8 cellular contexts compared by ENCODE assay signal in genomic region chrX:154370882-154371770, GRCh38. TPM values are rescaled to one million over a fixed set of nuclear protein-coding genes. Genes with fewer than 3 reads are reported as not detected.
DNase-seq lines count a peak whose midpoint lies in the region; ATAC-seq, FAIRE-seq and TF ChIP-seq lines count a peak whose summit lies in the region.

No MANE protein-coding gene starts in this region.

- ATAC-seq in GM18861 (IDR thresholded peaks at IDR 0.05; ENCODE audit: unreplicated experiment) (peak; percentile 42), HG03103 (IDR thresholded peaks at IDR 0.05; ENCODE audit: low read depth, unreplicated experiment) (peak; percentile 49), WTC11 (peak; percentile 40)

- peaks cover 6% of the 10 kb centered on the region for H3K27me3 Mint-ChIP-seq in WTC11 (ENCODE audit: low read depth)

- H3K36me3 ChIP-seq in keratinocyte (ENCODE audit: control insufficient read depth in 2 of 2, extremely low read depth in 1 of 2, insufficient read depth in 2 of 2, low read length in 2 of 2) = peaks cover 5 to 6% of the 10 kb centered on the region in 2 experiments

- dilution Hi-C loops in keratinocyte (cut with MboI; ENCODE audit: extremely low pct_ligation_motif_present, low sequenced_read_pairs) = no loop called here

- peaks cover 11% of the 10 kb centered on the region for H3K4me1 Mint-ChIP-seq in WTC11

- CTCF ChIA-PET in WTC11 (lab: Charles Lee) = no interaction called here

- no peak for FAIRE-seq in keratinocyte (lab: Jason Lieb, UNC)

- DNase-seq in NCI-H2196 treated with DMSO at 0.1 percent for 48 hours (lab: John Stamatoyannopoulos, UW; ENCODE audit: unreplicated experiment) = peak; percentile 73
- DNase-seq in WTC11 (ENCODE audit: low spot score) = peak; percentile 89
- DNase-seq in cardiac fibroblast (ENCODE audit: low read depth in 2 of 2) = peak; percentile 95 to 96
- peak; percentile 48 for DNase-seq in keratinocyte (ENCODE audit: low read depth, low spot score)
- peak; percentile 86 for DNase-seq in stimulated activated CD4-positive, alpha-beta T cell treated with anti-CD3 and anti-CD28 coated beads, Interleukin-12 subunit alpha, Interleukin-12 subunit beta, amount 100 ng/mL, for 4 hours

- TF ChIP-seq CTCF in 22Rv1 (IDR thresholded peaks at IDR 0.05) (no peak), WTC11 (IDR thresholded peaks at IDR 0.05) (no peak), cardiac fibroblast (IDR thresholded peaks at IDR 0.05; ENCODE audit: low read depth, low read length) (no peak), keratinocyte (optimal IDR thresholded peaks at IDR 0.05 in 1 of 3, IDR thresholded peaks at IDR 0.05 in 1 of 3, conservative IDR thresholded peaks at IDR 0.05 in 1 of 3; ENCODE audit: extremely low read depth in 1 of 3, insufficient read depth in 2 of 3, low read length in 3 of 3) (no peak)

- peaks cover 19% of the 10 kb centered on the region for H3K36me3 Mint-ChIP-seq in WTC11

- H3K4me2 ChIP-seq in keratinocyte (ENCODE audit: control insufficient read depth, extremely low read depth, insufficient read depth, low read depth, low read length) = peak overlapping the region; percentile 62

- H3K4me3 ChIP-seq in cardiac fibroblast (replicated peaks in 1 of 2; ENCODE audit: low read depth in 2 of 2, low read length in 2 of 2) (peak overlapping the region; percentile 84 to 87), keratinocyte (ENCODE audit: control insufficient read depth in 2 of 3, extremely low read depth in 1 of 3, insufficient read depth in 2 of 3, low read depth in 1 of 3, low read length in 3 of 3) (peak overlapping the region; percentile 57 to 92 (median 68))

- no peaks in the 10 kb centered on the region for H3K27me3 ChIP-seq in keratinocyte (ENCODE audit: control insufficient read depth, extremely low read depth, insufficient read depth, low read length)

- H3K9me3 Mint-ChIP-seq in WTC11 = no peaks in the 10 kb centered on the region

- peak overlapping the region; percentile 75 for H3K4me3 Mint-ChIP-seq in WTC11

- H3K27ac ChIP-seq in 22Rv1 (0 out of 2 replicates have a peak overlapping the region, but pooled peaks have one; percentile 17), keratinocyte (ENCODE audit: control insufficient read depth, insufficient read depth, low read length) (peak overlapping the region; percentile 82)

- POLR2A ChIA-PET in WTC11 (lab: Charles Lee) = interaction anchor here (0.6 to 1.0 kb wide), 4 partner anchors 9 to 443 kb away, joined by 3 to 13 read pairs (median 6); partner anchors contain the start of genes EMD, PLXNA3 and RPL10

- peak overlapping the region; percentile 80 for H3K9ac ChIP-seq in keratinocyte (ENCODE audit: control insufficient read depth, extremely low read depth, insufficient read depth, low read length)

- H3K9me1 ChIP-seq in keratinocyte (ENCODE audit: control insufficient read depth, extremely low read depth, insufficient read depth, low read length) = no peaks in the 10 kb centered on the region

- peaks cover 40% of the 10 kb centered on the region for H3K4me1 ChIP-seq in keratinocyte (ENCODE audit: control insufficient read depth, extremely low read depth, insufficient read depth, low read length)

- H3K27ac Mint-ChIP-seq in WTC11 = 0 out of 2 replicates have a peak overlapping the region, but pooled peaks have one; percentile 45

- H3K79me2 ChIP-seq in keratinocyte (ENCODE audit: control insufficient read depth, insufficient read depth, low read length) = peaks cover 42% of the 10 kb centered on the region

- H2AFZ ChIP-seq in keratinocyte (ENCODE audit: control insufficient read depth, low read length) = no peak overlapping the region

- H3K9me3 ChIP-seq in keratinocyte (ENCODE audit: control insufficient read depth, low read depth, low read length) = peaks cover 2% of the 10 kb centered on the region

- H4K20me1 ChIP-seq in keratinocyte (ENCODE audit: control insufficient read depth, extremely low read depth, insufficient read depth, low read length) = peaks cover 7% of the 10 kb centered on the region

TF ChIP-seq in WTC11, 78 proteins besides CTCF, POLR2A, EP300 and RAD21 (continues in another document):
- TF ChIP-seq ARID4B (CRISPR knock-in tag; IDR thresholded peaks at IDR 0.05; ENCODE audit: borderline replicate concordance) = no peak; the same call in 1 of the 2 replicates

RNA-seq across cellular contexts. Expression of gene FLNA, which starts 3.3 kb away (rescaled TPM):
- total RNA-seq in WTC11 (2021) = 914 to 1,017 TPM (median 992 TPM) in 3 replicates
- polyA plus RNA-seq in keratinocyte = 245 to 536 TPM (median 343 TPM) in 3 replicates
- 485 TPM for polyA plus RNA-seq in keratinocyte (2011; ENCODE audit: low read depth)
- 280 and 468 TPM in 2 replicates for polyA plus RNA-seq in keratinocyte (2011; cell fraction: cytosol; rRNA removed)
- polyA plus RNA-seq in keratinocyte (2011; cell fraction: nucleus; rRNA removed) = 1,141 and 1,630 TPM in 2 replicates
- 394 and 1,275 TPM in 2 replicates for polyA plus RNA-seq in keratinocyte (2012; ENCODE audit: low replicate concordance)
- 1,978 to 4,803 TPM (median 1,982 TPM) in 3 replicates for polyA minus RNA-seq in keratinocyte
- 2,589 TPM for polyA minus RNA-seq in keratinocyte (2011; cell fraction: cytosol; rRNA and poly(A)+ RNA removed)
- 2,257 and 2,338 TPM in 2 replicates for polyA minus RNA-seq in keratinocyte (2011; cell fraction: nucleus; rRNA and poly(A)+ RNA removed)

RNA-seq across cellular contexts. Expression of gene EMD, which starts 8.0 kb away (rescaled TPM):
- 69.8 to 78.3 TPM (median 72.7 TPM) in 3 replicates for total RNA-seq in WTC11 (2021)
- polyA plus RNA-seq in keratinocyte = 32.7 to 65.5 TPM (median 36.9 TPM) in 3 replicates
- polyA plus RNA-seq in keratinocyte (2011; ENCODE audit: low read depth) = 79.2 TPM
- polyA plus RNA-seq in keratinocyte (2011; cell fraction: cytosol; rRNA removed) = 47.2 and 58.9 TPM in 2 replicates
- polyA plus RNA-seq in keratinocyte (2011; cell fraction: nucleus; rRNA removed) = 33.4 and 47.2 TPM in 2 replicates
- polyA plus RNA-seq in keratinocyte (2012; ENCODE audit: low replicate concordance) = 56.8 and 66.0 TPM in 2 replicates
- 34.3 to 75.7 TPM (median 42.5 TPM) in 3 replicates for polyA minus RNA-seq in keratinocyte
- 49.1 TPM for polyA minus RNA-seq in keratinocyte (2011; cell fraction: cytosol; rRNA and poly(A)+ RNA removed)
- 7.7 and 12.9 TPM in 2 replicates for polyA minus RNA-seq in keratinocyte (2011; cell fraction: nucleus; rRNA and poly(A)+ RNA removed)

RNA-seq across cellular contexts. Expression of gene RPL10, which starts 27.1 kb away (rescaled TPM):
- total RNA-seq in WTC11 (2021) = 2,241 to 2,474 TPM (median 2,438 TPM) in 3 replicates
- 2,926 to 3,552 TPM (median 3,414 TPM) in 3 replicates for polyA plus RNA-seq in keratinocyte
- polyA plus RNA-seq in keratinocyte (2011; ENCODE audit: low read depth) = 352 TPM
- 2,144 and 3,499 TPM in 2 replicates for polyA plus RNA-seq in keratinocyte (2011; cell fraction: cytosol; rRNA removed)
- 867 and 1,022 TPM in 2 replicates for polyA plus RNA-seq in keratinocyte (2011; cell fraction: nucleus; rRNA removed)
- polyA plus RNA-seq in keratinocyte (2012; ENCODE audit: low replicate concordance) = 3,096 and 4,173 TPM in 2 replicates
- polyA minus RNA-seq in keratinocyte = 1,111 to 1,756 TPM (median 1,179 TPM) in 3 replicates
- 1,700 TPM for polyA minus RNA-seq in keratinocyte (2011; cell fraction: cytosol; rRNA and poly(A)+ RNA removed)
- 302 and 306 TPM in 2 replicates for polyA minus RNA-seq in keratinocyte (2011; cell fraction: nucleus; rRNA and poly(A)+ RNA removed)

RNA-seq across cellular contexts. Expression of gene DNASE1L1, which starts 37.9 kb away (rescaled TPM):
- total RNA-seq in WTC11 (2021) = 16.2 to 21.6 TPM (median 21.2 TPM) in 3 replicates
- polyA plus RNA-seq in keratinocyte = 16.7 to 37.6 TPM (median 17.1 TPM) in 3 replicates
- polyA plus RNA-seq in keratinocyte (2011; ENCODE audit: low read depth) = 3.3 TPM
- 17.5 and 29.0 TPM in 2 replicates for polyA plus RNA-seq in keratinocyte (2011; cell fraction: cytosol; rRNA removed)
- polyA plus RNA-seq in keratinocyte (2011; cell fraction: nucleus; rRNA removed) = 26.2 and 31.3 TPM in 2 replicates
- polyA plus RNA-seq in keratinocyte (2012; ENCODE audit: low replicate concordance) = 16.0 and 24.6 TPM in 2 replicates
- 19.7 to 50.7 TPM (median 32.4 TPM) in 3 replicates for polyA minus RNA-seq in keratinocyte
- polyA minus RNA-seq in keratinocyte (2011; cell fraction: cytosol; rRNA and poly(A)+ RNA removed) = 21.1 TPM
- 15.4 and 18.8 TPM in 2 replicates for polyA minus RNA-seq in keratinocyte (2011; cell fraction: nucleus; rRNA and poly(A)+ RNA removed)

RNA-seq across cellular contexts. Expression of gene TAFAZZIN, which starts 40.2 kb away (rescaled TPM):
- total RNA-seq in WTC11 (2021) = 43.5 to 48.6 TPM (median 44.5 TPM) in 3 replicates
- 16.3 to 20.6 TPM (median 19.9 TPM) in 3 replicates for polyA plus RNA-seq in keratinocyte
- 15.0 TPM for polyA plus RNA-seq in keratinocyte (2011; ENCODE audit: low read depth)
- polyA plus RNA-seq in keratinocyte (2011; cell fraction: cytosol; rRNA removed) = 8.1 and 12.4 TPM in 2 replicates
- 75.8 and 107 TPM in 2 replicates for polyA plus RNA-seq in keratinocyte (2011; cell fraction: nucleus; rRNA removed)
- polyA plus RNA-seq in keratinocyte (2012; ENCODE audit: low replicate concordance) = 17.7 and 25.9 TPM in 2 replicates
- polyA minus RNA-seq in keratinocyte = 13.2 to 20.5 TPM (median 19.7 TPM) in 3 replicates
- 15.3 TPM for polyA minus RNA-seq in keratinocyte (2011; cell fraction: cytosol; rRNA and poly(A)+ RNA removed)
- 21.4 and 26.4 TPM in 2 replicates for polyA minus RNA-seq in keratinocyte (2011; cell fraction: nucleus; rRNA and poly(A)+ RNA removed)

Comparison
In these comparisons a context has a peak if more than half of its experiments do, and no peak if none do; other contexts are left out.
1. Peak in every context shown above with its lines: DNase-seq, ATAC-seq, H3K4me3 ChIP-seq and H3K27ac ChIP-seq.